In genomic region chr1:150568567-150568966, GRCh38 we compare ENCODE assay signal across 1 cellular context.
TF ChIP-seq lines count a peak whose summit lies in the region.

No MANE protein-coding gene starts in this region.

TF ChIP-seq in K562, 482 proteins besides CTCF, POLR2A, EP300 and RAD21:
- TF ChIP-seq SRSF3 (IDR thresholded peaks at IDR 0.05; ENCODE audit: insufficient read depth, low read length) (no peak), ETV5 (CRISPR knock-in tag; IDR thresholded peaks at IDR 0.05; ENCODE audit: low read depth) (no peak), ZNF274 (IDR thresholded peaks at IDR 0.05; ENCODE audit: borderline replicate concordance, low read depth, low read length) (no peak), RBFOX2 (IDR thresholded peaks at IDR 0.05; ENCODE audit: low read depth, low read length) (0 out of 2 replicates have a peak, but pooled peaks have one; percentile 12), CTBP1 (IDR thresholded peaks at IDR 0.05; ENCODE audit: borderline replicate concordance) (0 out of 2 replicates have a peak, but pooled peaks have one; percentile 9), CREBBP (IDR thresholded peaks at IDR 0.05; ENCODE audit: low read depth, low read length) (no peak), SOX6 (IDR thresholded peaks at IDR 0.05) (no peak), BCLAF1 (IDR thresholded peaks at IDR 0.05; ENCODE audit: borderline replicate concordance in 1 of 2, control insufficient read depth in 1 of 2, low read depth in 2 of 2, low read length in 1 of 2) (0 out of 4 replicates have a peak, but pooled peaks of 1 of the 2 experiments have one; percentile 12), NR2C2 (CRISPR knock-in tag; IDR thresholded peaks at IDR 0.05) (no peak), NR2C2 (tag; IDR thresholded peaks at IDR 0.05) (peak; percentile 64; the same call in 1 of the 2 replicates), MAFF (IDR thresholded peaks at IDR 0.05; ENCODE audit: low read length) (no peak), RB1 (IDR thresholded peaks at IDR 0.05; ENCODE audit: low read depth) (0 out of 2 replicates have a peak, but pooled peaks have one; percentile 10), ZBTB1 (CRISPR knock-in tag; IDR thresholded peaks at IDR 0.05; ENCODE audit: borderline replicate concordance, low read depth) (no peak), GTF2A2 (tag; IDR thresholded peaks at IDR 0.05) (no peak)
- TF ChIP-seq, protein P1, sequence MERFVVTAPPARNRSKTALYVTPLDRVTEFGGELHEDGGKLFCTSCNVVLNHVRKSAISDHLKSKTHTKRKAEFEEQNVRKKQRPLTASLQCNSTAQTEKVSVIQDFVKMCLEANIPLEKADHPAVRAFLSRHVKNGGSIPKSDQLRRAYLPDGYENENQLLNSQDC (CRISPR knock-in tag; IDR thresholded peaks at IDR 0.05), result 0 out of 2 replicates have a peak, but pooled peaks have one; percentile 13
- TF ChIP-seq, protein P2, sequence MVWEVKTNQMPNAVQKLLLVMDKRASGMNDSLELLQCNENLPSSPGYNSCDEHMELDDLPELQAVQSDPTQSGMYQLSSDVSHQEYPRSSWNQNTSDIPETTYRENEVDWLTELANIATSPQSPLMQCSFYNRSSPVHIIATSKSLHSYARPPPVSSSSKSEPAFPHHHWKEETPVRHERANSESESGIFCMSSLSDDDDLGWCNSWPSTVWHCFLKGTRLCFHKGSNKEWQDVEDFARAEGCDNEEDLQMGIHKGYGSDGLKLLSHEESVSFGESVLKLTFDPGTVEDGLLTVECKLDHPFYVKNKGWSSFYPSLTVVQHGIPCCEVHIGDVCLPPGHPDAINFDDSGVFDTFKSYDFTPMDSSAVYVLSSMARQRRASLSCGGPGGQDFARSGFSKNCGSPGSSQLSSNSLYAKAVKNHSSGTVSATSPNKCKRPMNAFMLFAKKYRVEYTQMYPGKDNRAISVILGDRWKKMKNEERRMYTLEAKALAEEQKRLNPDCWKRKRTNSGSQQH (CRISPR knock-in tag; IDR thresholded peaks at IDR 0.05), result 0 out of 2 replicates have a peak, but pooled peaks have one; percentile 14
- TF ChIP-seq, protein P3, sequence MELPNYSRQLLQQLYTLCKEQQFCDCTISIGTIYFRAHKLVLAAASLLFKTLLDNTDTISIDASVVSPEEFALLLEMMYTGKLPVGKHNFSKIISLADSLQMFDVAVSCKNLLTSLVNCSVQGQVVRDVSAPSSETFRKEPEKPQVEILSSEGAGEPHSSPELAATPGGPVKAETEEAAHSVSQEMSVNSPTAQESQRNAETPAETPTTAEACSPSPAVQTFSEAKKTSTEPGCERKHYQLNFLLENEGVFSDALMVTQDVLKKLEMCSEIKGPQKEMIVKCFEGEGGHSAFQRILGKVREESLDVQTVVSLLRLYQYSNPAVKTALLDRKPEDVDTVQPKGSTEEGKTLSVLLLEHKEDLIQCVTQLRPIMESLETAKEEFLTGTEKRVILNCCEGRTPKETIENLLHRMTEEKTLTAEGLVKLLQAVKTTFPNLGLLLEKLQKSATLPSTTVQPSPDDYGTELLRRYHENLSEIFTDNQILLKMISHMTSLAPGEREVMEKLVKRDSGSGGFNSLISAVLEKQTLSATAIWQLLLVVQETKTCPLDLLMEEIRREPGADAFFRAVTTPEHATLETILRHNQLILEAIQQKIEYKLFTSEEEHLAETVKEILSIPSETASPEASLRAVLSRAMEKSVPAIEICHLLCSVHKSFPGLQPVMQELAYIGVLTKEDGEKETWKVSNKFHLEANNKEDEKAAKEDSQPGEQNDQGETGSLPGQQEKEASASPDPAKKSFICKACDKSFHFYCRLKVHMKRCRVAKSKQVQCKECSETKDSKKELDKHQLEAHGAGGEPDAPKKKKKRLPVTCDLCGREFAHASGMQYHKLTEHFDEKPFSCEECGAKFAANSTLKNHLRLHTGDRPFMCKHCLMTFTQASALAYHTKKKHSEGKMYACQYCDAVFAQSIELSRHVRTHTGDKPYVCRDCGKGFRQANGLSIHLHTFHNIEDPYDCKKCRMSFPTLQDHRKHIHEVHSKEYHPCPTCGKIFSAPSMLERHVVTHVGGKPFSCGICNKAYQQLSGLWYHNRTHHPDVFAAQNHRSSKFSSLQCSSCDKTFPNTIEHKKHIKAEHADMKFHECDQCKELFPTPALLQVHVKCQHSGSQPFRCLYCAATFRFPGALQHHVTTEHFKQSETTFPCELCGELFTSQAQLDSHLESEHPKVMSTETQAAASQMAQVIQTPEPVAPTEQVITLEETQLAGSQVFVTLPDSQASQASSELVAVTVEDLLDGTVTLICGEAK (IDR thresholded peaks at IDR 0.05), result peak; percentile 82
- TF ChIP-seq, protein P3 (CRISPR knock-in tag; IDR thresholded peaks at IDR 0.05), result no peak
- TF ChIP-seq, protein P4, sequence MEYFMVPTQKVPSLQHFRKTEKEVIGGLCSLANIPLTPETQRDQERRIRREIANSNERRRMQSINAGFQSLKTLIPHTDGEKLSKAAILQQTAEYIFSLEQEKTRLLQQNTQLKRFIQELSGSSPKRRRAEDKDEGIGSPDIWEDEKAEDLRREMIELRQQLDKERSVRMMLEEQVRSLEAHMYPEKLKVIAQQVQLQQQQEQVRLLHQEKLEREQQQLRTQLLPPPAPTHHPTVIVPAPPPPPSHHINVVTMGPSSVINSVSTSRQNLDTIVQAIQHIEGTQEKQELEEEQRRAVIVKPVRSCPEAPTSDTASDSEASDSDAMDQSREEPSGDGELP (CRISPR knock-in tag; IDR thresholded peaks at IDR 0.05; ENCODE audit: borderline replicate concordance), result no peak
